ENCODE assay signal across 26 cellular contexts in genomic region chr7:2044883-2045471, GRCh38.
A peak's percentile ranks its signal among the peaks of the same experiment; 100 is the strongest.
DNase-seq lines count a peak whose midpoint lies in the region; ATAC-seq and TF ChIP-seq lines count a peak whose summit lies in the region.
"Had no signal": no experiment of that assay in that cellular context is flagged by ENCODE, and none has a peak within 500 bp of the region (broad histone marks: within the 10 kb centered on the region; RNA-seq: fewer than 3 reads in every experiment).

No MANE protein-coding gene starts in this region.

- ATAC-seq in Right ventricle myocardium inferior: no peak
- no peak for ATAC-seq in heart right ventricle
- ATAC-seq in GM18505 (IDR thresholded peaks at IDR 0.05; ENCODE audit: unreplicated experiment): no peak
- ATAC-seq: esophagus mucosa, T-cell had no signal

- DNase-seq in Right ventricle myocardium inferior (ENCODE audit: missing footprints): peak; percentile 52
- no peak for DNase-seq in heart right ventricle
- peak; percentile 5 for DNase-seq in left ventricle myocardium inferior
- DNase-seq in neural crest cell (ENCODE audit: low read depth, low spot score): no peak
- DNase-seq in type B pancreatic cell (ENCODE audit: extremely low spot score, unreplicated experiment): peak; percentile 60
- DNase-seq in COR-L47 (lab: John Stamatoyannopoulos, UW): no peak
- DNase-seq in NCI-H2081 (lab: John Stamatoyannopoulos, UW): no peak
- DNase-seq: activated CD4-positive, alpha-beta T cell treated with anti-CD3 and anti-CD28 coated beads, Interleukin-2, amount 10 ng/mL, durations not matched to agents 24 days and 14 days; activated naive CD8-positive, alpha-beta T cell treated with anti-CD3 and anti-CD28 coated beads for 36 hours; CD4-positive, CD25-positive, alpha-beta regulatory T cell; DMS 273 treated with DMSO at 0.1 percent for 48 hours; effector CD4-positive, alpha-beta T cell; foreskin melanocyte; GM23248; hypothalamus; mammary epithelial cell; NCI-H187 treated with DMSO at 0.1 percent for 48 hours; SHP77 treated with DMSO at 0.1 percent for 48 hours; small intestine; stimulated activated CD4-positive, alpha-beta T cell treated with anti-CD3 and anti-CD28 coated beads, Interleukin-2, amount 100 ng/mL, for 48 hours; stimulated activated naive CD4-positive, alpha-beta T cell treated with Interleukin-2 at 50 U/mL for 16 hours; uterus had no signal

- H3K27me3 ChIP-seq in heart right ventricle (no peaks in the 10 kb centered on the region), left ventricle myocardium inferior (ENCODE audit: low read depth) (no peaks in the 10 kb centered on the region)
- H3K27me3 ChIP-seq: uterus had no signal

- TF ChIP-seq POLR2A in GM18505 (IDR thresholded peaks at IDR 0.05; ENCODE audit: borderline replicate concordance, extremely low read depth, insufficient read depth, insufficient read length): no peak

- no peak overlapping the region for H3K27ac ChIP-seq in heart right ventricle
- no peak overlapping the region for H3K27ac ChIP-seq in left ventricle myocardium inferior (replicated peaks)
- H3K27ac ChIP-seq: GM23248, uterus had no signal

- no peak overlapping the region for H3K4me3 Mint-ChIP-seq in neural crest cell
- no peak overlapping the region for H3K4me3 Mint-ChIP-seq in type B pancreatic cell
- H3K4me3 Mint-ChIP-seq: activated CD4-positive, alpha-beta T cell treated with anti-CD3 and anti-CD28 coated beads, Interleukin-2, amount 10 ng/mL, durations not matched to agents 24 days and 14 days; activated naive CD8-positive, alpha-beta T cell treated with anti-CD3 and anti-CD28 coated beads for 36 hours; CD4-positive, CD25-positive, alpha-beta regulatory T cell; T-cell had no signal

- intact Hi-C loops in Right ventricle myocardium inferior (cut with DNase I) (no loop called here), heart right ventricle (cut with DNase I) (no loop called here), left ventricle myocardium inferior (cut with micrococcal nuclease) (no loop called here)

- TF ChIP-seq CTCF in heart right ventricle (IDR thresholded peaks at IDR 0.05) (no peak), left ventricle myocardium inferior (IDR thresholded peaks at IDR 0.05; ENCODE audit: borderline replicate concordance) (no peak), neural crest cell (conservative IDR thresholded peaks at IDR 0.05) (no peak), type B pancreatic cell (conservative IDR thresholded peaks at IDR 0.05) (no peak)

- H3K9me3 Mint-ChIP-seq in neural crest cell (peaks cover 4% of the 10 kb centered on the region), type B pancreatic cell (no peaks in the 10 kb centered on the region)
- H3K9me3 Mint-ChIP-seq: activated CD4-positive, alpha-beta T cell treated with anti-CD3 and anti-CD28 coated beads, Interleukin-2, amount 10 ng/mL, durations not matched to agents 24 days and 14 days; activated naive CD8-positive, alpha-beta T cell treated with anti-CD3 and anti-CD28 coated beads for 36 hours; T-cell had no signal

- peaks cover 26% of the 10 kb centered on the region for H3K36me3 Mint-ChIP-seq in neural crest cell (ENCODE audit: low read depth)
- H3K36me3 Mint-ChIP-seq in type B pancreatic cell: peaks cover 20% of the 10 kb centered on the region

- 94 to 97% methylated on average over 21 of the region's 21 CpGs for WGBS in heart right ventricle, 2 donors

- H3K4me1 Mint-ChIP-seq in neural crest cell (peaks cover 17% of the 10 kb centered on the region), type B pancreatic cell (ENCODE audit: unreplicated experiment) (peaks cover 23% of the 10 kb centered on the region)

- H3K27me3 Mint-ChIP-seq in neural crest cell (ENCODE audit: low read depth) (no peaks in the 10 kb centered on the region), type B pancreatic cell (no peaks in the 10 kb centered on the region)
- H3K27me3 Mint-ChIP-seq: activated CD4-positive, alpha-beta T cell treated with anti-CD3 and anti-CD28 coated beads, Interleukin-2, amount 10 ng/mL, durations not matched to agents 24 days and 14 days; activated naive CD8-positive, alpha-beta T cell treated with anti-CD3 and anti-CD28 coated beads for 36 hours; CD4-positive, CD25-positive, alpha-beta regulatory T cell; progenitor cell of endocrine pancreas; T-cell had no signal

- H3K27ac Mint-ChIP-seq in neural crest cell (ENCODE audit: unreplicated experiment) (peak overlapping the region; percentile 35), type B pancreatic cell (no peak overlapping the region)
- H3K27ac Mint-ChIP-seq: activated CD4-positive, alpha-beta T cell treated with anti-CD3 and anti-CD28 coated beads, Interleukin-2, amount 10 ng/mL, durations not matched to agents 24 days and 14 days; activated naive CD8-positive, alpha-beta T cell treated with anti-CD3 and anti-CD28 coated beads for 36 hours; CD4-positive, CD25-positive, alpha-beta regulatory T cell; T-cell had no signal

- H3K4me3 ChIP-seq in heart right ventricle: no peak overlapping the region
- no peak overlapping the region for H3K4me3 ChIP-seq in left ventricle myocardium inferior
- H3K4me3 ChIP-seq: GM23248, uterus had no signal

- H3K4me1 ChIP-seq in heart right ventricle: no peaks in the 10 kb centered on the region
- H3K4me1 ChIP-seq in left ventricle myocardium inferior: no peaks in the 10 kb centered on the region
- H3K4me1 ChIP-seq: uterus had no signal

- peaks cover 0 to 8% (median 0%) of the 10 kb centered on the region in 9 donors for H3K36me3 ChIP-seq in heart right ventricle
- H3K36me3 ChIP-seq in left ventricle myocardium inferior: peaks cover 13% of the 10 kb centered on the region
- H3K36me3 ChIP-seq: uterus had no signal

- H3K9me3 ChIP-seq in heart right ventricle (peaks cover 0 to 7% (median 0%) of the 10 kb centered on the region in 11 donors), left ventricle myocardium inferior (replicated peaks) (no peaks in the 10 kb centered on the region)
- H3K9me3 ChIP-seq: uterus had no signal

Comparison
In these comparisons a context has a peak if more than half of its experiments do, and no peak if none do; other contexts are left out.
1. DNase-seq: peak in Right ventricle myocardium inferior (single experiment), left ventricle myocardium inferior (single experiment) and type B pancreatic cell (single experiment); none in heart right ventricle (0 of 2), neural crest cell (single experiment), COR-L47 (single experiment) and NCI-H2081 (0 of 2).